In genomic region chr21:41766051-41766882, GRCh38 we compare ENCODE assay signal across 9 cellular contexts. TPM values are rescaled to one million over a fixed set of nuclear protein-coding genes. Genes with fewer than 3 reads are reported as not detected.
DNase-seq lines count a peak whose midpoint lies in the region; ATAC-seq and TF ChIP-seq lines count a peak whose summit lies in the region.
"Had no signal": no experiment of that assay in that cellular context is flagged by ENCODE, and none has a peak within 500 bp of the region (broad histone marks: within the 10 kb centered on the region; RNA-seq: fewer than 3 reads in every experiment).

No MANE protein-coding gene starts in this region.

- H3K27ac ChIP-seq in endodermal cell (ENCODE audit: low read depth, low read length), result no peak overlapping the region

- H3K4me1 Mint-ChIP-seq in endodermal cell (peaks cover 82% of the 10 kb centered on the region), naive B cell (peaks cover 30 to 53% (median 41%) of the 10 kb centered on the region in 3 donors)

- ATAC-seq in naive B cell (ENCODE audit: low read depth in 2 of 2) (no peak), GM21737 (IDR thresholded peaks at IDR 0.05; ENCODE audit: unreplicated experiment) (no peak)

- H3K9me3 Mint-ChIP-seq in endodermal cell (no peaks in the 10 kb centered on the region), naive B cell (peaks cover 0 to 8% (median 5%) of the 10 kb centered on the region in 7 donors)

- H3K4me3 ChIP-seq in LNCaP clone FGC (ENCODE audit: low read depth, low read length) (peak overlapping the region; percentile 69), endodermal cell (ENCODE audit: low read length) (peak overlapping the region; percentile 84)

- H3K36me3 Mint-ChIP-seq in endodermal cell (ENCODE audit: low read depth) (no peaks in the 10 kb centered on the region), naive B cell (peaks cover 8 to 9% of the 10 kb centered on the region in 2 donors)

- H3K4me1 ChIP-seq in endodermal cell (ENCODE audit: control insufficient read depth, insufficient read depth, low read length), result peaks cover 29% of the 10 kb centered on the region

- H3K36me3 ChIP-seq in endodermal cell (ENCODE audit: control insufficient read depth, insufficient read depth, low read length), result no peaks in the 10 kb centered on the region

- peaks cover 100% of the 10 kb centered on the region for H3K27me3 ChIP-seq in endodermal cell (ENCODE audit: control insufficient read depth, insufficient read depth, low read length, poor library complexity, severe bottlenecking)

- H3K27me3 Mint-ChIP-seq in endodermal cell (ENCODE audit: insufficient read depth), result peaks cover 83% of the 10 kb centered on the region
- peaks cover 80 to 91% (median 87%) of the 10 kb centered on the region in 3 donors for H3K27me3 Mint-ChIP-seq in naive B cell

- 5 to 10% methylated on average over 14 to 86 of the region's 86 CpGs for WGBS in endodermal cell (ENCODE audit: insufficient coverage in 1 of 2, insufficient read length in 1 of 2), 2 experiments

- H3K9ac ChIP-seq in endodermal cell (ENCODE audit: extremely low read depth, low read length, poor library complexity, severe bottlenecking), result peak overlapping the region; percentile 74

- H3K9me3 ChIP-seq in endodermal cell (ENCODE audit: control insufficient read depth, low read length), result no peaks in the 10 kb centered on the region

- H3K4me3 Mint-ChIP-seq in endodermal cell (peak overlapping the region; percentile 71), naive B cell (peak overlapping the region in 5 of 8 donors; percentile 25 to 74 (median 33))

- no peak for TF ChIP-seq CTCF in LNCaP clone FGC (IDR thresholded peaks at IDR 0.05; ENCODE audit: control insufficient read depth, extremely low read depth, insufficient read depth)
- no peak for TF ChIP-seq CTCF in endodermal cell (conservative IDR thresholded peaks at IDR 0.05)

- DNase-seq in AG20443 (ENCODE audit: low spot score) (peak; percentile 39), LNCaP clone FGC (ENCODE audit: low read depth) (no peak), endodermal cell (peak; percentile 74), naive B cell (no peak), NK-92 (lab: John Stamatoyannopoulos, UW; ENCODE audit: unreplicated experiment) (no peak), epidermal melanocyte (ENCODE audit: insufficient read length, low spot score) (no peak), RPMI8226 (no peak)

- H3K27ac Mint-ChIP-seq in endodermal cell, result no peak overlapping the region
- H3K27ac Mint-ChIP-seq in naive B cell, result no peak overlapping the region

RNA-seq across cellular contexts. Expression of gene RIPK4, which starts 0.6 kb away (rescaled TPM):
- total RNA-seq in endodermal cell, result 10 to 100 TPM in 1 of 2 donors, 1 to 10 TPM in 1; 8.4 to 16.2 TPM
- polyA plus RNA-seq in endodermal cell (2013, experiment 1 of 2), result 1.7 TPM
- polyA plus RNA-seq in endodermal cell (2013, experiment 2 of 2), result 2.0 TPM
- not detected for polyA plus RNA-seq in naive B cell (ENCODE audit: low read depth in 6 of 6)
- total RNA-seq: T-helper 2 cell treated with Interferon-gamma antibody and Interleukin-4, amounts not matched to agents 100 ng/mL and 5 ng/mL, for 36 hours had no signal

Comparison
In these comparisons a context has a peak if more than half of its experiments do, and no peak if none do; other contexts are left out.
1. DNase-seq: peak in AG20443 (single experiment) and endodermal cell (single experiment); none in LNCaP clone FGC (single experiment), naive B cell (single experiment), NK-92 (single experiment), epidermal melanocyte (single experiment) and RPMI8226 (single experiment).